Comparison of ENCODE assay signal across 15 cellular contexts in the genomic region with DNA sequence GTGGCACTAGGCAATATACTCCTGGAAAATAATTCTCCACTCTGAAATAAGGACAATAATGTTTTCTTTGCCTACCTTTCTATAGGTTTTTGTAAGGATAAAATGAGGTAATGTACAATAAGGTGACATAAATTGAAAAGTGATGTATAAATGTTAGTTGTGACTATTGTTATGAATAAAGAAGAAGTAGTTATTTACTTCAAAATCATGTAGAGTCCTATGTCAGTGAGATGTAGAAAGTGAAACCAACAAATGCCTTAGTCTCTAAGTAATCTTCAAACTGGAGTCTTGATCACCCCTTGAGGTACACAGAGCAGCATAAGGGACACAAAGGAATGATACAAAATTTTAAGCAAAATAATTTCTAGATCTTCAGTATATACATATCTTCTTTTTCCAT.
DNase-seq lines count a peak whose midpoint lies in the region; ATAC-seq, FAIRE-seq and TF ChIP-seq lines count a peak whose summit lies in the region.
"Had no signal": no experiment of that assay in that cellular context is flagged by ENCODE, and none has a peak within 500 bp of the region (broad histone marks: within the 10 kb centered on the region; RNA-seq: fewer than 3 reads in every experiment).

No MANE protein-coding gene starts in this region.

- H3K79me2 ChIP-seq in GM23248 (ENCODE audit: insufficient read depth), result no peaks in the 10 kb centered on the region
- H3K79me2 ChIP-seq in keratinocyte (ENCODE audit: control insufficient read depth, insufficient read depth, low read length), result no peaks in the 10 kb centered on the region

- FAIRE-seq in keratinocyte (lab: Jason Lieb, UNC), result peak; percentile 51

- H3K9me3 ChIP-seq in GM23248 (ENCODE audit: low read depth) (no peaks in the 10 kb centered on the region), keratinocyte (ENCODE audit: control insufficient read depth, low read depth, low read length) (no peaks in the 10 kb centered on the region)

- no peak overlapping the region for H3K9ac ChIP-seq in GM23248
- H3K9ac ChIP-seq in keratinocyte (ENCODE audit: control insufficient read depth, extremely low read depth, insufficient read depth, low read length), result no peak overlapping the region

- no peaks in the 10 kb centered on the region for H3K9me2 ChIP-seq in GM23248 (ENCODE audit: insufficient read depth)

- DNase-seq in GM23248 (no peak), keratinocyte (ENCODE audit: low read depth, low spot score) (no peak), NCI-H82 treated with DMSO at 0.1 percent for 48 hours (lab: John Stamatoyannopoulos, UW; ENCODE audit: unreplicated experiment) (no peak), mesenteric fat pad (ENCODE audit: low spot score) (no peak), HFFc6 (no peak)
- DNase-seq in NK-92 treated with Interleukin-12 subunit alpha and Interleukin-12 subunit beta, amount 100 ng/mL, for 24 hours (lab: John Stamatoyannopoulos, UW), result no peak
- DNase-seq: activated CD4-positive, alpha-beta T cell treated with anti-CD3 and anti-CD28 coated beads, Interleukin-2, amount 10 ng/mL, durations not matched to agents 24 days and 14 days; central memory CD4-positive, alpha-beta T cell; DND-41; H9; NCI-H1092 treated with DMSO at 0.1 percent for 48 hours; SHP77 treated with DMSO at 0.1 percent for 48 hours; substantia nigra had no signal

- dilution Hi-C loops in keratinocyte (cut with MboI; ENCODE audit: extremely low pct_ligation_motif_present, low sequenced_read_pairs), result no loop called here

- H3K27me3 ChIP-seq in GM23248 (replicated peaks; ENCODE audit: insufficient read depth) (no peaks in the 10 kb centered on the region), keratinocyte (ENCODE audit: control insufficient read depth, extremely low read depth, insufficient read depth, low read length) (no peaks in the 10 kb centered on the region)

- peak overlapping the region; percentile 14 for H3K4me2 ChIP-seq in GM23248 (ENCODE audit: unreplicated experiment)
- peak overlapping the region; percentile 34 for H3K4me2 ChIP-seq in keratinocyte (ENCODE audit: control insufficient read depth, extremely low read depth, insufficient read depth, low read depth, low read length)

- H4K20me1 ChIP-seq in GM23248 (ENCODE audit: insufficient read depth) (no peaks in the 10 kb centered on the region), keratinocyte (ENCODE audit: control insufficient read depth, extremely low read depth, insufficient read depth, low read length) (no peaks in the 10 kb centered on the region)

- ATAC-seq in GM18909 (IDR thresholded peaks at IDR 0.05; ENCODE audit: poor library complexity, unreplicated experiment), result peak; percentile 59
- ATAC-seq in HG03520 (IDR thresholded peaks at IDR 0.05; ENCODE audit: unreplicated experiment), result peak; percentile 48

- H3K36me3 ChIP-seq in GM23248 (ENCODE audit: low read depth), result no peaks in the 10 kb centered on the region
- no peaks in the 10 kb centered on the region for H3K36me3 ChIP-seq in keratinocyte (ENCODE audit: control insufficient read depth in 2 of 2, extremely low read depth in 1 of 2, insufficient read depth in 2 of 2, low read length in 2 of 2)

- peaks cover 15% of the 10 kb centered on the region for H3F3A ChIP-seq in GM23248 (ENCODE audit: insufficient read depth)

- H3K4me3 ChIP-seq in GM23248 (no peak overlapping the region), keratinocyte (ENCODE audit: control insufficient read depth in 2 of 3, extremely low read depth in 1 of 3, insufficient read depth in 2 of 3, low read depth in 1 of 3, low read length in 3 of 3) (no peak overlapping the region)

- H3K27ac Mint-ChIP-seq in HFFc6, result no peak overlapping the region
- H3K27ac Mint-ChIP-seq: activated CD4-positive, alpha-beta T cell treated with anti-CD3 and anti-CD28 coated beads, Interleukin-2, amount 10 ng/mL, durations not matched to agents 24 days and 14 days; H9 had no signal

- H3K4me1 ChIP-seq in GM23248 (ENCODE audit: insufficient read depth) (peaks cover 21% of the 10 kb centered on the region), keratinocyte (ENCODE audit: control insufficient read depth, extremely low read depth, insufficient read depth, low read length) (peaks cover 14% of the 10 kb centered on the region)

- H3K27ac ChIP-seq in GM23248 (no peak overlapping the region), keratinocyte (ENCODE audit: control insufficient read depth, insufficient read depth, low read length) (no peak overlapping the region)

- no peaks in the 10 kb centered on the region for H3K36me3 Mint-ChIP-seq in HFFc6 (ENCODE audit: low read depth)

- peaks cover 15% of the 10 kb centered on the region for H3K9me3 Mint-ChIP-seq in HFFc6
- H3K9me3 Mint-ChIP-seq: H9 had no signal

- H3K9me1 ChIP-seq in keratinocyte (ENCODE audit: control insufficient read depth, extremely low read depth, insufficient read depth, low read length), result no peaks in the 10 kb centered on the region

- no peaks in the 10 kb centered on the region for H3K4me1 Mint-ChIP-seq in HFFc6 (ENCODE audit: low read depth)
- H3K4me1 Mint-ChIP-seq: H9 had no signal

- in situ Hi-C loops in GM23248 (cut with MboI), result no loop called here

- peak overlapping the region; percentile 52; the same call in 1 of the 2 replicates for H2AFZ ChIP-seq in GM23248
- no peak overlapping the region for H2AFZ ChIP-seq in keratinocyte (ENCODE audit: control insufficient read depth, low read length)

- no peak overlapping the region for H3K4me3 Mint-ChIP-seq in HFFc6
- H3K4me3 Mint-ChIP-seq: activated CD4-positive, alpha-beta T cell treated with anti-CD3 and anti-CD28 coated beads, Interleukin-2, amount 10 ng/mL, durations not matched to agents 24 days and 14 days; H9 had no signal

- H3K27me3 Mint-ChIP-seq in HFFc6 (ENCODE audit: insufficient read depth), result peaks cover 4% of the 10 kb centered on the region; the same call in 1 of the 2 replicates
- H3K27me3 Mint-ChIP-seq: activated CD4-positive, alpha-beta T cell treated with anti-CD3 and anti-CD28 coated beads, Interleukin-2, amount 10 ng/mL, durations not matched to agents 24 days and 14 days had no signal

- TF ChIP-seq CTCF in keratinocyte (optimal IDR thresholded peaks at IDR 0.05 in 1 of 3, IDR thresholded peaks at IDR 0.05 in 1 of 3, conservative IDR thresholded peaks at IDR 0.05 in 1 of 3; ENCODE audit: extremely low read depth in 1 of 3, insufficient read depth in 2 of 3, low read length in 3 of 3) (no peak), HFFc6 (IDR thresholded peaks at IDR 0.05) (no peak)
